ENCODE assay signal across 25 cellular contexts in genomic region chr17:66892286-66892685, GRCh38. TPM values are rescaled to one million over a fixed set of nuclear protein-coding genes. Genes with fewer than 3 reads are reported as not detected.
"Had no signal": no experiment of that assay in that cellular context is flagged by ENCODE, and none has a peak within 500 bp of the region (broad histone marks: within the 10 kb centered on the region; RNA-seq: fewer than 3 reads in every experiment).

No MANE protein-coding gene starts in this region.

- H3K9me3 Mint-ChIP-seq: stimulated activated naive CD8-positive, alpha-beta T cell treated with anti-CD3 and anti-CD28 coated beads, Interleukin-15, amount 100 ng/mL, for 72 hours had no signal

- H3K27ac Mint-ChIP-seq: naive B cell; nephron; stimulated activated naive B cell treated with anti-CD40 and anti-IgM and Interleukin-4, amounts not matched to agents 10 μg/mL and 1 μg/mL and 100 μg/mL, for 72 hours had no signal

- ATAC-seq: foreskin keratinocyte; sciatic nerve; stimulated activated naive B cell treated with anti-CD40 and anti-IgM and Interleukin-4, amounts not matched to agents 10 μg/mL and 1 μg/mL and 100 μg/mL, for 72 hours; stimulated activated naive CD8-positive, alpha-beta T cell treated with anti-CD3 and anti-CD28 coated beads, Interleukin-15, amount 100 ng/mL, for 72 hours had no signal

- H3K4me1 ChIP-seq: foreskin keratinocyte, transverse colon had no signal

- H3K4me2 ChIP-seq: hepatocyte had no signal

- DNase-seq: effector CD4-positive, alpha-beta T cell; foreskin keratinocyte; mesendoderm; naive B cell; occipital lobe; stimulated activated CD4-positive, alpha-beta T cell treated with anti-CD3 and anti-CD28 coated beads, Interleukin-2, amount 100 ng/mL, for 24 hours; stimulated activated CD4-positive, alpha-beta T cell treated with anti-CD3 and anti-CD28 coated beads, Interleukin-4, amount 100 ng/mL, for 4 hours; stimulated activated naive B cell treated with anti-CD40 and anti-IgM and Interleukin-4, amounts not matched to agents 10 μg/mL and 1 μg/mL and 100 μg/mL, for 72 hours; stimulated activated naive CD8-positive, alpha-beta T cell treated with anti-CD3 and anti-CD28 coated beads, Interleukin-15, amount 100 ng/mL, for 72 hours; transverse colon had no signal

- H3K4me3 ChIP-seq: coronary artery, hepatocyte, skin epidermis, thoracic aorta, transverse colon had no signal

- H3K27me3 ChIP-seq: foreskin keratinocyte, hepatocyte, transverse colon had no signal

- H3K9me3 ChIP-seq: thoracic aorta, transverse colon had no signal

- H3K79me2 ChIP-seq: hepatocyte had no signal

- H3K27ac ChIP-seq: coronary artery, foreskin keratinocyte, hepatocyte, skin epidermis, thoracic aorta, transverse colon had no signal

- H2AFZ ChIP-seq: hepatocyte had no signal

- H3K36me3 ChIP-seq: thoracic aorta, transverse colon had no signal

- H3K36me3 Mint-ChIP-seq: naive B cell; stimulated activated naive B cell treated with anti-CD40 and anti-IgM and Interleukin-4, amounts not matched to agents 10 μg/mL and 1 μg/mL and 100 μg/mL, for 72 hours had no signal

- H3K4me1 Mint-ChIP-seq: naive B cell; stimulated activated naive CD8-positive, alpha-beta T cell treated with anti-CD3 and anti-CD28 coated beads, Interleukin-15, amount 100 ng/mL, for 72 hours had no signal

- H3K4me3 Mint-ChIP-seq: naive B cell; nephron; stimulated activated naive B cell treated with anti-CD40 and anti-IgM and Interleukin-4, amounts not matched to agents 10 μg/mL and 1 μg/mL and 100 μg/mL, for 72 hours; stimulated activated naive CD8-positive, alpha-beta T cell treated with anti-CD3 and anti-CD28 coated beads, Interleukin-15, amount 100 ng/mL, for 72 hours had no signal

RNA-seq across cellular contexts. Expression of gene CACNG5, which starts 57.4 kb away (rescaled TPM):
- total RNA-seq: dermis microvascular lymphatic vessel endothelial cell, fibroblast of lung, foreskin keratinocyte, hepatocyte, kidney epithelial cell, liver, lung microvascular endothelial cell, pulmonary artery endothelial cell, sciatic nerve, subcutaneous adipose tissue, thoracic aorta, urinary bladder had no signal
- polyA plus RNA-seq: esophagus, fibroblast of lung, foreskin keratinocyte, hepatocyte, liver, urinary bladder had no signal
